Comparison of ENCODE assay signal across 21 cellular contexts in the genomic region with DNA sequence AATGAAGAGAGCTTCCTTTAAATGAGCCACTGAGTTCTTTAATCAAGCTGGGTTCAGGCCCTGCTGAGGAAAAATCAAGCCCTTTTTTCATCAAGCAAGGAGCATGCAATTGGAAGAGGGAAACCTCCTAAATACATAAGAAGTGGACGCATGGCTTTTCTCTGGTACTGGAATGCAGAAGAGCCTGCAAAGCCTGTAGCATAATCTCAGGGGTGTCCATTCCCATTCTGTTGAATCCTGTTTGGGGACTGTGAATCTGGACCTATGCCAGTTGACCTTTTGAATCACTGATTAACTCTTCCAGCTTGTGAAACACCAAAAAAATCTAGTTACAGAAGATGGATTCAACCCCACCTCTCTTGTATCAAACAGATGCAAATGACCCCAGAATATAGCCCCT.
"Had no signal": no experiment of that assay in that cellular context is flagged by ENCODE, and none has a peak within 500 bp of the region (broad histone marks: within the 10 kb centered on the region; RNA-seq: fewer than 3 reads in every experiment).

No MANE protein-coding gene starts in this region.

- H3K9me3 ChIP-seq: MG63, Peyer's patch, SJCRH30 had no signal

- DNase-seq: IMR-90, Karpas-422, KG1, MG63, NCI-H1092 treated with DMSO at 0.1 percent for 48 hours, NCI-H1436, NCI-H187, NCI-H2029, NCI-H2081 treated with DMSO at 0.1 percent for 48 hours, NCI-H2171, NCI-H226, NCI-H446, NCI-H510A, NCI-H524 treated with DMSO at 0.1 percent for 48 hours, NCI-H69, NCI-H774, PC-3, Peyer's patch, SHP77 treated with DMSO at 0.1 percent for 48 hours, SJCRH30 had no signal

- FAIRE-seq: HepG2 had no signal

- H3K27me3 ChIP-seq: MG63, Peyer's patch, SJCRH30 had no signal

- H3K4me1 ChIP-seq: Peyer's patch, SJCRH30 had no signal

- H3K27ac ChIP-seq: Peyer's patch, SJCRH30 had no signal

- H3K36me3 ChIP-seq: MG63, Peyer's patch, SJCRH30 had no signal

- H3K4me3 ChIP-seq: MG63, Peyer's patch, SJCRH30 had no signal
